In the genomic region with DNA sequence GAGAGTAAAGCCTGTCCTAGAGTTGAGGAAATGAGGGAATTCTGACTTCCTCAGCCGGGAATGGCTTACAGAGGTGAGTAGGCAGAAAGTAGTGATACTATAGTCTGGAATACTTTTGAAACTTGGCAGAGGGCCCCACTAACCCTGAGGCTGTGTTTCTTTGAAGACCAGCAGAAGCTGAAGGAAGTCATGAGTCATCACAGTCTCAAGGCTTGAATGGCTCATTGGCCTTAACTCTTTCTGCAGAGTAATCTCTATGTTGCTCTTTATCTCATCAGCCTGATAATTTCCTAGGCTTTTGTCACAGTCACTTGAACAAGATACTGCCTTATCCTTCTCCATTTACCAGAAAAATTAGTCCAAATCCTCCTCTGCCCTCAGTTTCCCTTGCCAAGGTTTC, we compare ENCODE assay signal across 8 cellular contexts.
A peak's percentile ranks its signal among the peaks of the same experiment; 100 is the strongest.
DNase-seq lines count a peak whose midpoint lies in the region; ATAC-seq, FAIRE-seq and TF ChIP-seq lines count a peak whose summit lies in the region.

No MANE protein-coding gene starts in this region.

- WGBS in GM12878 (ENCODE audit: insufficient coverage, insufficient replicate concordance, low lambda C conversion rate, missing lambda C conversion rate) = 0% methylated on average over 1 of the region's 1 CpG
- 14% methylated on average over 1 of the region's 1 CpG; no CpG with 5 or more reads in 1 of the 2 experiments for WGBS in mesodermal cell (ENCODE audit: insufficient coverage in 2 of 2), 2 experiments

- no peak overlapping the region for H3K9ac ChIP-seq in GM12878 (ENCODE audit: control insufficient read depth, insufficient read depth, low read length)

- no peaks in the 10 kb centered on the region for H3K27me3 ChIP-seq in BJ (ENCODE audit: control insufficient read depth, insufficient read depth, low read length)
- H3K27me3 ChIP-seq in GM12878 (replicated peaks in 1 of 2; ENCODE audit: control insufficient read depth in 2 of 2, insufficient read depth in 2 of 2, low read length in 1 of 2) = no peaks in the 10 kb centered on the region

- peaks cover 3% of the 10 kb centered on the region for H3K4me1 Mint-ChIP-seq in activated CD4-positive, alpha-beta T cell treated with anti-CD3 and anti-CD28 coated beads, Interleukin-2, amount 10 ng/mL, durations not matched to agents 24 days and 14 days

- CTCF ChIA-PET in BJ (lab: Yijun Ruan, JAX) (no interaction called here), GM12878 (lab: Yijun Ruan, JAX) (no interaction called here)

- no peaks in the 10 kb centered on the region for H3K9me3 Mint-ChIP-seq in activated CD4-positive, alpha-beta T cell treated with anti-CD3 and anti-CD28 coated beads, Interleukin-2, amount 10 ng/mL, durations not matched to agents 24 days and 14 days

- RAD21 ChIA-PET in GM12878 (lab: Charles Lee; ENCODE audit: unreplicated experiment) = no interaction called here

- intact Hi-C loops in GM12878 (cut with micrococcal nuclease; ENCODE audit: unreplicated experiment) = no loop called here
- intact Hi-C loops in activated CD4-positive, alpha-beta T cell treated with anti-CD3 and anti-CD28 coated beads, Interleukin-2, amount 10 ng/mL, durations not matched to agents 24 days and 14 days (cut with micrococcal nuclease) = no loop called here

- no peak overlapping the region for H3K4me3 ChIP-seq in BJ (ENCODE audit: low read depth, low read length)
- no peak overlapping the region for H3K4me3 ChIP-seq in GM12878
- no peak overlapping the region for H3K4me3 ChIP-seq in mesodermal cell (ENCODE audit: extremely low read depth, insufficient read depth, low read length, poor library complexity, severe bottlenecking)

- SMC1A ChIA-PET in GM12878 (lab: Charles Lee; ENCODE audit: uncharacterized antibody, unreplicated experiment) = no interaction called here

- H3K36me3 ChIP-seq in BJ (ENCODE audit: control insufficient read depth, insufficient read depth, low read length) = no peaks in the 10 kb centered on the region
- no peaks in the 10 kb centered on the region for H3K36me3 ChIP-seq in GM12878 (ENCODE audit: control insufficient read depth in 2 of 2, insufficient read depth in 2 of 2, low read length in 1 of 2)
- peaks cover 3% of the 10 kb centered on the region for H3K36me3 ChIP-seq in mesodermal cell (ENCODE audit: control insufficient read depth, insufficient read depth, low read length)

- TF ChIP-seq EP300 in GM12878 (IDR thresholded peaks at IDR 0.05; ENCODE audit: borderline replicate concordance in 1 of 2, control insufficient read depth in 1 of 2, low read depth in 2 of 2, low read length in 2 of 2) = no peak

- H3K4me1 ChIP-seq in GM12878 (ENCODE audit: control insufficient read depth, insufficient read depth, low read length) (no peaks in the 10 kb centered on the region), mesodermal cell (ENCODE audit: control insufficient read depth, insufficient read depth, low read length, poor library complexity, severe bottlenecking) (peaks cover 24% of the 10 kb centered on the region)

- H3K27ac ChIP-seq in GM12878 (ENCODE audit: control insufficient read depth, insufficient read depth) = no peak overlapping the region
- H3K27ac ChIP-seq in mesodermal cell (ENCODE audit: low read depth, low read length, severe bottlenecking) = peak overlapping the region; percentile 25

- TF ChIP-seq RAD21 in GM12878 (IDR thresholded peaks at IDR 0.05; ENCODE audit: insufficient read depth, low read depth, low read length) = no peak

- H3K9me3 ChIP-seq in GM12878 (replicated peaks; ENCODE audit: control insufficient read depth, insufficient read depth, low read length) (no peaks in the 10 kb centered on the region), mesodermal cell (ENCODE audit: control insufficient read depth, low read length) (no peaks in the 10 kb centered on the region)

- no peaks in the 10 kb centered on the region for H4K20me1 ChIP-seq in GM12878 (ENCODE audit: control insufficient read depth, insufficient read depth)

- H3K36me3 Mint-ChIP-seq in activated CD4-positive, alpha-beta T cell treated with anti-CD3 and anti-CD28 coated beads, Interleukin-2, amount 10 ng/mL, durations not matched to agents 24 days and 14 days (ENCODE audit: low read depth) = no peaks in the 10 kb centered on the region

- no peak overlapping the region for H3K27ac Mint-ChIP-seq in activated CD4-positive, alpha-beta T cell treated with anti-CD3 and anti-CD28 coated beads, Interleukin-2, amount 10 ng/mL, durations not matched to agents 24 days and 14 days

- TF ChIP-seq CTCF in BJ (IDR thresholded peaks at IDR 0.05; ENCODE audit: insufficient read depth, low read depth, low read length) = no peak
- TF ChIP-seq CTCF in GM12878 (IDR thresholded peaks at IDR 0.05 in 2 of 3, conservative IDR thresholded peaks at IDR 0.05 in 1 of 3; ENCODE audit: control insufficient read depth in 2 of 3, extremely low read depth in 1 of 3, insufficient read depth in 1 of 3, low read depth in 3 of 3, low read length in 3 of 3) = no peak

- H2AFZ ChIP-seq in GM12878 (ENCODE audit: control insufficient read depth, low read depth, low read length) = no peak overlapping the region

- in situ Hi-C loops in GM12878 (cut with MboI) = no loop called here

- no peak overlapping the region for H3K4me3 Mint-ChIP-seq in activated CD4-positive, alpha-beta T cell treated with anti-CD3 and anti-CD28 coated beads, Interleukin-2, amount 10 ng/mL, durations not matched to agents 24 days and 14 days

- no peak for FAIRE-seq in GM12878 (lab: Jason Lieb, UNC)

- DNase-seq in BJ (ENCODE audit: low read depth) = peak; percentile 84
- DNase-seq in HS-5 (ENCODE audit: low read depth) = peak; percentile 74
- no peak for DNase-seq in GM12878 (ENCODE audit: low read depth, low spot score)
- DNase-seq in central memory CD4-positive, alpha-beta T cell = no peak
- no peak for DNase-seq in stimulated activated naive CD4-positive, alpha-beta T cell (lab: John Stamatoyannopoulos, UW)
- no peak for DNase-seq in activated CD4-positive, alpha-beta T cell treated with anti-CD3 and anti-CD28 coated beads, Interleukin-2, amount 10 ng/mL, durations not matched to agents 24 days and 14 days

- H3K79me2 ChIP-seq in GM12878 (ENCODE audit: control insufficient read depth, insufficient read depth, low read length) = no peaks in the 10 kb centered on the region

- H3K27me3 Mint-ChIP-seq in activated CD4-positive, alpha-beta T cell treated with anti-CD3 and anti-CD28 coated beads, Interleukin-2, amount 10 ng/mL, durations not matched to agents 24 days and 14 days = no peaks in the 10 kb centered on the region

- POLR2A ChIA-PET in BJ (lab: Charles Lee) = no interaction called here
- POLR2A ChIA-PET in GM12878 (lab: Charles Lee) = no interaction called here

- no peak overlapping the region for H3K4me2 ChIP-seq in GM12878 (ENCODE audit: control insufficient read depth, insufficient read depth)

- ATAC-seq in GM21423 (IDR thresholded peaks at IDR 0.05; ENCODE audit: unreplicated experiment) (peak; percentile 78), GM12878 (peak; percentile 64)

- no TSS peak for BruUV-seq in GM12878 (replicated peaks; lab: Mats Ljungman, UMichigan)

- no peak for TF ChIP-seq POLR2A in GM12878 (IDR thresholded peaks at IDR 0.05; ENCODE audit: low read depth, low read length)

TF ChIP-seq in GM12878, 131 proteins besides CTCF, POLR2A, EP300 and RAD21:
- TF ChIP-seq ZNF217 (IDR thresholded peaks at IDR 0.05) (no peak), BMI1 (IDR thresholded peaks at IDR 0.05; ENCODE audit: borderline replicate concordance) (no peak)

Comparison
In these comparisons a context has a peak if more than half of its experiments do, and no peak if none do; other contexts are left out.
1. DNase-seq: peak in BJ (single experiment) and HS-5 (single experiment); none in GM12878 (single experiment), central memory CD4-positive, alpha-beta T cell (single experiment), stimulated activated naive CD4-positive, alpha-beta T cell (0 of 6) and activated CD4-positive, alpha-beta T cell treated with anti-CD3 and anti-CD28 coated beads, Interleukin-2, amount 10 ng/mL, durations not matched to agents 24 days and 14 days (single experiment).